1 cellular context compared by ENCODE assay signal in the genomic region with DNA sequence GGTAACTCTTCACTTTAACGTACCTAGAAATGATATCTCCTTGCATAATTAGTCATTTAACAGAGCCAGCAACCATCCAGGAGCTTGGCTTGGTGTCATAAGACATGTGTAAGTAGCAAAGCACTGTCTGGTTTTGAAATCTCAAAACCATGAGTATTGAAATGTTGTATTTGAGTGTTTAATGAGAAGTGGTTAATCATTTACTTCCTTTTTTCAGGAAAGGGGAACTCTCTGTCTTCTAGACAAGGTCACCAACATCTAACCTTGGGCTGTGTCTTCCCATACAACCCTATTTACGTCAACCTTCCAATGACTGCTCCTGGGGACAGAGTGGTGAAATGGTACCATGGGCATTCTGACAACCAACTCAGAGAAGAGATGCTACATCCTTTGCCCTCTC.
TF ChIP-seq lines count a peak whose summit lies in the region.

No MANE protein-coding gene starts in this region.

TF ChIP-seq in K562, 482 proteins besides CTCF, POLR2A, EP300 and RAD21 (continued from another document):
- no peak for TF ChIP-seq FIP1L1 (IDR thresholded peaks at IDR 0.05; ENCODE audit: low read depth, low read length, poor library complexity, severe bottlenecking)
- no peak for TF ChIP-seq GATAD2B (IDR thresholded peaks at IDR 0.05; ENCODE audit: borderline replicate concordance)
- no peak for TF ChIP-seq STAG1 (CRISPR knock-in tag; IDR thresholded peaks at IDR 0.05; ENCODE audit: borderline replicate concordance)
- TF ChIP-seq ESRRA (IDR thresholded peaks at IDR 0.05; ENCODE audit: borderline replicate concordance, low read depth) = peak; percentile 90
- TF ChIP-seq ETV5 (CRISPR knock-in tag; IDR thresholded peaks at IDR 0.05; ENCODE audit: low read depth) = no peak
- TF ChIP-seq TEAD1 (CRISPR knock-in tag; IDR thresholded peaks at IDR 0.05) = no peak
- TF ChIP-seq, protein P1, sequence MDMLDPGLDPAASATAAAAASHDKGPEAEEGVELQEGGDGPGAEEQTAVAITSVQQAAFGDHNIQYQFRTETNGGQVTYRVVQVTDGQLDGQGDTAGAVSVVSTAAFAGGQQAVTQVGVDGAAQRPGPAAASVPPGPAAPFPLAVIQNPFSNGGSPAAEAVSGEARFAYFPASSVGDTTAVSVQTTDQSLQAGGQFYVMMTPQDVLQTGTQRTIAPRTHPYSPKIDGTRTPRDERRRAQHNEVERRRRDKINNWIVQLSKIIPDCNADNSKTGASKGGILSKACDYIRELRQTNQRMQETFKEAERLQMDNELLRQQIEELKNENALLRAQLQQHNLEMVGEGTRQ (CRISPR knock-in tag; IDR thresholded peaks at IDR 0.05) = no peak
- TF ChIP-seq, protein P2, sequence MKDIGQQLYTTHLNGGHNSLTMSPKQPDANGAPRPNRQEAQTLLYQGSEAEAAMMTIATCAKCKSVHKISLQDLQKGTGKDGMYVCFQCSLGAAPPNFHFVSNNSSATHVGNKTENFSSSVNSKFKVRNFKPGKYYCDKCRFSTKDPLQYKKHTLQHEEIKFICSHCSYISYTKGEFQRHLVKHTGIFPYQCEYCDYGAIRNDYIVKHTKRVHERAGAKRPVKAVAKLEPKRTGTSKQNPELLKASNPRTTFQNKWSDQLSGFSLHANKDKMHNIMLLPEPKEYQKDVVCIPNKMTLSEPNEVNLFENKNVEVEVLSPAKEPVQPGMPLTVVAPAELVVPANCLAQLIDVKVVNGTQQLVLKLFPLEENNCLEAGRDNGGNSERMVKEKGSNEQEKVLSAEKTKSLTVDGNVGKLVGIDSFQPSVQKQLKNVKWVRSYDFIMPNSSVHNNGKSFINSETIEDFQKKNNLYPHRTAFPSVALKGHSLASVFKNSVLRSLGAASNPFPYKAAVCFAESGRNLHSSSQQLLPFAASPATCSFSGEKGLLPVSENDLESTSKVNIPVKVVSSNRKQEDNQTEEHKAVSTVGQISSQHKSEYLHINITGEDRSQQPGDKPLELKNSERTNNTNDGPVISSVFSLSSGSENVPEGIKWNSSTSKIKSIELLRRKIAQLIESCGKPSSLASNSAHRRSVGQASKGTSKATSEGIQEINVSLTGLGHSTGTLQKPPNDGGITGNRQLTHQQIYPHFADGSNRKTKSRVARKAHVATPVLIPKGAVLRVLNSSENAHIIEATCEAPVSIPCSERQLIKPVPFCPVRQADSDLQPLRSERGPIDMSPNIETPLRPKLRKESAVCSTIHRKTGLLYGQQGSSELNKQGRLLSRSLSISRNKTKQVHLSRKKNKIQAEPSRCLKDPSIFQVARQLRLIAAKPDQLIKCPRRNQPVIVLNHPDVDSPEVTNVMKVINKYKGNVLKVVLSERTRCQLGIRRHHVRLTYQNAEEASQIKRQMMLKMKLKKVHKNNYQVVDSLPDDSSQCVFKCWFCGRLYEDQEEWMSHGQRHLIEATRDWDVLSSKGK (CRISPR knock-in tag; IDR thresholded peaks at IDR 0.05) = no peak
- TF ChIP-seq, protein P3, sequence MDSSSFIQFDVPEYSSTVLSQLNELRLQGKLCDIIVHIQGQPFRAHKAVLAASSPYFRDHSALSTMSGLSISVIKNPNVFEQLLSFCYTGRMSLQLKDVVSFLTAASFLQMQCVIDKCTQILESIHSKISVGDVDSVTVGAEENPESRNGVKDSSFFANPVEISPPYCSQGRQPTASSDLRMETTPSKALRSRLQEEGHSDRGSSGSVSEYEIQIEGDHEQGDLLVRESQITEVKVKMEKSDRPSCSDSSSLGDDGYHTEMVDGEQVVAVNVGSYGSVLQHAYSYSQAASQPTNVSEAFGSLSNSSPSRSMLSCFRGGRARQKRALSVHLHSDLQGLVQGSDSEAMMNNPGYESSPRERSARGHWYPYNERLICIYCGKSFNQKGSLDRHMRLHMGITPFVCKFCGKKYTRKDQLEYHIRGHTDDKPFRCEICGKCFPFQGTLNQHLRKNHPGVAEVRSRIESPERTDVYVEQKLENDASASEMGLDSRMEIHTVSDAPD (CRISPR knock-in tag; IDR thresholded peaks at IDR 0.05) = no peak
- no peak for TF ChIP-seq ZNF778 (CRISPR knock-in tag; IDR thresholded peaks at IDR 0.05)
- TF ChIP-seq ETV6 (IDR thresholded peaks at IDR 0.05; ENCODE audit: borderline replicate concordance in 1 of 2, low read depth in 2 of 2, low read length in 1 of 2) = peak in 1 of 2 experiments; percentile 32; a peak in 1 of 4 replicates
- TF ChIP-seq ETV6 (CRISPR knock-in tag; IDR thresholded peaks at IDR 0.05; ENCODE audit: borderline replicate concordance) = no peak
- no peak for TF ChIP-seq NR2C2 (CRISPR knock-in tag; IDR thresholded peaks at IDR 0.05)
- TF ChIP-seq NR2C2 (tag; IDR thresholded peaks at IDR 0.05) = 0 out of 2 replicates have a peak, but pooled peaks have one; percentile 13
- TF ChIP-seq HNRNPL (IDR thresholded peaks at IDR 0.05; ENCODE audit: low read depth, low read length) = no peak
- TF ChIP-seq SMAD3 (CRISPR knock-in tag; conservative IDR thresholded peaks at IDR 0.05) = no peak
- TF ChIP-seq GTF2A2 (tag; IDR thresholded peaks at IDR 0.05) = no peak
- no peak for TF ChIP-seq TAL1 (IDR thresholded peaks at IDR 0.05)
- no peak for TF ChIP-seq SIN3B (IDR thresholded peaks at IDR 0.05; ENCODE audit: low read depth)
- TF ChIP-seq MEIS2 (IDR thresholded peaks at IDR 0.05; ENCODE audit: partially characterized antibody) = peak; percentile 32
- TF ChIP-seq, protein P4, sequence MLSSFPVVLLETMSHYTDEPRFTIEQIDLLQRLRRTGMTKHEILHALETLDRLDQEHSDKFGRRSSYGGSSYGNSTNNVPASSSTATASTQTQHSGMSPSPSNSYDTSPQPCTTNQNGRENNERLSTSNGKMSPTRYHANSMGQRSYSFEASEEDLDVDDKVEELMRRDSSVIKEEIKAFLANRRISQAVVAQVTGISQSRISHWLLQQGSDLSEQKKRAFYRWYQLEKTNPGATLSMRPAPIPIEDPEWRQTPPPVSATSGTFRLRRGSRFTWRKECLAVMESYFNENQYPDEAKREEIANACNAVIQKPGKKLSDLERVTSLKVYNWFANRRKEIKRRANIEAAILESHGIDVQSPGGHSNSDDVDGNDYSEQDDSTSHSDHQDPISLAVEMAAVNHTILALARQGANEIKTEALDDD (IDR thresholded peaks at IDR 0.05) = 0 out of 2 replicates have a peak, but pooled peaks have one; percentile 18
- TF ChIP-seq KAT8 (IDR thresholded peaks at IDR 0.05; ENCODE audit: low read depth) = no peak
- TF ChIP-seq MYNN (IDR thresholded peaks at IDR 0.05) = no peak
- no peak for TF ChIP-seq MYNN (CRISPR knock-in tag; IDR thresholded peaks at IDR 0.05)
- TF ChIP-seq FOSL1 (tag; conservative IDR thresholded peaks at IDR 0.05) = peak; percentile 19; the same call in 1 of the 2 replicates
- TF ChIP-seq, protein P5, sequence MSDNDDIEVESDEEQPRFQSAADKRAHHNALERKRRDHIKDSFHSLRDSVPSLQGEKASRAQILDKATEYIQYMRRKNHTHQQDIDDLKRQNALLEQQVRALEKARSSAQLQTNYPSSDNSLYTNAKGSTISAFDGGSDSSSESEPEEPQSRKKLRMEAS (CRISPR knock-in tag; IDR thresholded peaks at IDR 0.05) = no peak
- TF ChIP-seq ZNF707 (CRISPR knock-in tag; conservative IDR thresholded peaks at IDR 0.05) = no peak
- TF ChIP-seq, protein P6, sequence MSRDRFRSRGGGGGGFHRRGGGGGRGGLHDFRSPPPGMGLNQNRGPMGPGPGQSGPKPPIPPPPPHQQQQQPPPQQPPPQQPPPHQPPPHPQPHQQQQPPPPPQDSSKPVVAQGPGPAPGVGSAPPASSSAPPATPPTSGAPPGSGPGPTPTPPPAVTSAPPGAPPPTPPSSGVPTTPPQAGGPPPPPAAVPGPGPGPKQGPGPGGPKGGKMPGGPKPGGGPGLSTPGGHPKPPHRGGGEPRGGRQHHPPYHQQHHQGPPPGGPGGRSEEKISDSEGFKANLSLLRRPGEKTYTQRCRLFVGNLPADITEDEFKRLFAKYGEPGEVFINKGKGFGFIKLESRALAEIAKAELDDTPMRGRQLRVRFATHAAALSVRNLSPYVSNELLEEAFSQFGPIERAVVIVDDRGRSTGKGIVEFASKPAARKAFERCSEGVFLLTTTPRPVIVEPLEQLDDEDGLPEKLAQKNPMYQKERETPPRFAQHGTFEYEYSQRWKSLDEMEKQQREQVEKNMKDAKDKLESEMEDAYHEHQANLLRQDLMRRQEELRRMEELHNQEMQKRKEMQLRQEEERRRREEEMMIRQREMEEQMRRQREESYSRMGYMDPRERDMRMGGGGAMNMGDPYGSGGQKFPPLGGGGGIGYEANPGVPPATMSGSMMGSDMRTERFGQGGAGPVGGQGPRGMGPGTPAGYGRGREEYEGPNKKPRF (IDR thresholded peaks at IDR 0.05; ENCODE audit: low read depth, low read length) = no peak
- TF ChIP-seq KAT2B (IDR thresholded peaks at IDR 0.05; ENCODE audit: low read depth, low read length) = no peak
- no peak for TF ChIP-seq ZSCAN29 (IDR thresholded peaks at IDR 0.05)
- TF ChIP-seq OTX1 (CRISPR knock-in tag; IDR thresholded peaks at IDR 0.05) = no peak
- no peak for TF ChIP-seq ZNF830 (CRISPR knock-in tag; IDR thresholded peaks at IDR 0.05)
- peak; percentile 79; the same call in 1 of the 2 replicates for TF ChIP-seq SPI1 (IDR thresholded peaks at IDR 0.05; ENCODE audit: borderline replicate concordance, low read depth, low read length)
- no peak for TF ChIP-seq SETDB1 (IDR thresholded peaks at IDR 0.05; ENCODE audit: low read length)
- no peak for TF ChIP-seq ZNF24 (IDR thresholded peaks at IDR 0.05)
- TF ChIP-seq, protein P7, sequence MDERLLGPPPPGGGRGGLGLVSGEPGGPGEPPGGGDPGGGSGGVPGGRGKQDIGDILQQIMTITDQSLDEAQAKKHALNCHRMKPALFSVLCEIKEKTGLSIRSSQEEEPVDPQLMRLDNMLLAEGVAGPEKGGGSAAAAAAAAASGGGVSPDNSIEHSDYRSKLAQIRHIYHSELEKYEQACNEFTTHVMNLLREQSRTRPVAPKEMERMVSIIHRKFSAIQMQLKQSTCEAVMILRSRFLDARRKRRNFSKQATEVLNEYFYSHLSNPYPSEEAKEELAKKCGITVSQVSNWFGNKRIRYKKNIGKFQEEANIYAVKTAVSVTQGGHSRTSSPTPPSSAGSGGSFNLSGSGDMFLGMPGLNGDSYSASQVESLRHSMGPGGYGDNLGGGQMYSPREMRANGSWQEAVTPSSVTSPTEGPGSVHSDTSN (CRISPR knock-in tag; IDR thresholded peaks at IDR 0.05; ENCODE audit: low read depth) = no peak
- TF ChIP-seq, protein P7 (tag; conservative IDR thresholded peaks at IDR 0.05; ENCODE audit: low read depth) = no peak; the same call in 1 of the 2 replicates
- TF ChIP-seq HNRNPUL1 (IDR thresholded peaks at IDR 0.05; ENCODE audit: low read length) = no peak
